In the genomic region with DNA sequence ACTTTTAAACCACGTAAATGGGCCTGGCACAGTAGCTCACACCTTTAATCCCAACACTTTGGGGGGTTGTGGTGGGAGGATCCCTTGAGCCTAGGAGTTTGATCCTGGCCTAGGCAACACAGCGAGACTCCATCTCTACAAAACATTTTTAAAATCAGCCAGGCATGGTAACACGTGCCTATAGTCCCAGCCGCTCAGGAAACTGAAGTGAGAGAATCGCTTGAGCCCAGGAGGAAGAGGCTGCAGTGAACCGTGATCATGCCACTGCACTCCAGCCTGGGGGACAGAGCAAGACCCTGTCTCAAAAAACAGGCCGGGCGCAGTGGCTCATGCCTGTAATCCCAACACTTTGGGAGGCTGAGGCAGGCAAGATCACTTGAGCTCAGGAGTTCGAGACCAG, we compare ENCODE assay signal across 9 cellular contexts. TPM values are rescaled to one million over a fixed set of nuclear protein-coding genes. Genes with fewer than 3 reads are reported as not detected.
DNase-seq lines count a peak whose midpoint lies in the region; ATAC-seq and TF ChIP-seq lines count a peak whose summit lies in the region.
"Had no signal": no experiment of that assay in that cellular context is flagged by ENCODE, and none has a peak within 500 bp of the region (broad histone marks: within the 10 kb centered on the region; RNA-seq: fewer than 3 reads in every experiment).

No MANE protein-coding gene starts in this region.

- H3K27me3 ChIP-seq in spleen (replicated peaks in 1 of 7) = no peaks in the 10 kb centered on the region

- H3K4me1 ChIP-seq in spleen = peaks cover 33 to 100% (median 77%) of the 10 kb centered on the region in 6 donors

- WGBS in spleen, 5 donors = 48 to 63% (median 52%) methylated on average over 9 of the region's 9 CpGs

- peak overlapping the region in 1 of 8 donors; percentile 34 for H3K4me3 ChIP-seq in spleen

- H3K9me3 ChIP-seq in spleen = no peaks in the 10 kb centered on the region

- H3K27ac ChIP-seq in spleen = peak overlapping the region in 4 of 8 donors; percentile 2 to 15 (median 8)

- peaks cover 0 to 3% (median 0%) of the 10 kb centered on the region in 6 donors for H3K36me3 ChIP-seq in spleen

- ATAC-seq in GM19025 (IDR thresholded peaks at IDR 0.05; ENCODE audit: low read depth, unreplicated experiment) (peak; percentile 52), HG02571 (IDR thresholded peaks at IDR 0.05; ENCODE audit: unreplicated experiment) (peak; percentile 74), HG03460 (IDR thresholded peaks at IDR 0.05; ENCODE audit: unreplicated experiment) (peak; percentile 71)

- TF ChIP-seq CTCF in spleen (IDR thresholded peaks at IDR 0.05 in 8 of 11, conservative IDR thresholded peaks at IDR 0.05 in 3 of 11) = no peak

- DNase-seq in spleen (peak; percentile 80), ecto neural progenitor cell (ENCODE audit: low spot score) (no peak)
- no peak for DNase-seq in stimulated activated CD4-positive, alpha-beta T cell treated with anti-CD3 and anti-CD28 coated beads, Interleukin-1b, Interleukin-23, amount 100 ng/mL, for 48 hours
- no peak for DNase-seq in stimulated activated CD4-positive, alpha-beta T cell treated with anti-CD3 and anti-CD28 coated beads, Interleukin-12 subunit alpha, Interleukin-12 subunit beta, amount 100 ng/mL, for 4 hours
- DNase-seq: effector memory CD4-positive, alpha-beta T cell; stimulated activated CD4-positive, alpha-beta T cell treated with anti-CD3 and anti-CD28 coated beads, Interleukin-4, amount 100 ng/mL, for 1 hour had no signal

- intact Hi-C loops in spleen (cut with DNase I; ENCODE audit: low total_unique reads) = no loop called here

- no peak for TF ChIP-seq POLR2A in spleen (IDR thresholded peaks at IDR 0.05)

RNA-seq across cellular contexts. Expression of a gene that starts 12.2 kb away (rescaled TPM):
- total RNA-seq in spleen = 100 to 1,000 TPM in 2 of 7 donors, 10 to 100 TPM in 5; 62.7 to 111 (median 88.3) TPM
- 10 to 100 TPM in 1 of 3 donors, 1 to 10 TPM in 2; 8.9 to 14.7 (median 9.1) TPM for polyA plus RNA-seq in spleen
